ENCODE assay signal across 16 cellular contexts in genomic region chr7:116455499-116455898, GRCh38. TPM values are rescaled to one million over a fixed set of nuclear protein-coding genes. Genes with fewer than 3 reads are reported as not detected.
DNase-seq lines count a peak whose midpoint lies in the region; ATAC-seq, FAIRE-seq and TF ChIP-seq lines count a peak whose summit lies in the region.
"Had no signal": no experiment of that assay in that cellular context is flagged by ENCODE, and none has a peak within 500 bp of the region (broad histone marks: within the 10 kb centered on the region; RNA-seq: fewer than 3 reads in every experiment).

No MANE protein-coding gene starts in this region.

- no peaks in the 10 kb centered on the region for H3K9me3 ChIP-seq in A549
- H3K9me3 ChIP-seq: HAP-1 had no signal

- H3K4me1 Mint-ChIP-seq in HFFc6 (ENCODE audit: low read depth), result peaks cover 38% of the 10 kb centered on the region

- peak overlapping the region; percentile 68 for H3K4me2 ChIP-seq in A549

- peaks cover 41% of the 10 kb centered on the region for H3K4me1 ChIP-seq in A549
- H3K4me1 ChIP-seq: HAP-1 had no signal

- CTCF ChIA-PET in A549 (lab: Yijun Ruan, JAX), result interaction anchor here (0.9 to 1.1 kb wide), 2 partner anchors 25 to 134 kb away, joined by 5 read pairs; no protein-coding TSS in a partner anchor

- no peak for TF ChIP-seq CTCF in A549 (IDR thresholded peaks at IDR 0.05)
- no peak for TF ChIP-seq CTCF in HFFc6 (IDR thresholded peaks at IDR 0.05)

- H3K4me3 Mint-ChIP-seq in HFFc6, result peak overlapping the region; percentile 77

- TF ChIP-seq POLR2A in A549 (IDR thresholded peaks at IDR 0.05; ENCODE audit: low read length), result no peak

- H3K27ac Mint-ChIP-seq in HFFc6, result peak overlapping the region; percentile 82

- no peak for TF ChIP-seq RAD21 in A549 (conservative IDR thresholded peaks at IDR 0.05 in 1 of 2, IDR thresholded peaks at IDR 0.05 in 1 of 2)

- no peaks in the 10 kb centered on the region for H3K27me3 Mint-ChIP-seq in HFFc6 (ENCODE audit: insufficient read depth)

- no peak for TF ChIP-seq EP300 in A549 (IDR thresholded peaks at IDR 0.05)

- H3K4me3 ChIP-seq in A549, result no peak overlapping the region
- H3K4me3 ChIP-seq: HAP-1 had no signal

- 2% methylated on average over 1 of the region's 1 CpG for WGBS in A549 (ENCODE audit: missing lambda C conversion rate)

- ATAC-seq in A549, result peak; percentile 34 to 68; a peak in 4 of 6 replicates
- peak; percentile 42 for ATAC-seq in SK-N-SH treated with all-trans-retinoic acid at 6 μM for 48 hours
- ATAC-seq in GM19351 (IDR thresholded peaks at IDR 0.05; ENCODE audit: unreplicated experiment), result no peak

- DNase-seq in A549 (ENCODE audit: low read depth in 1 of 2, low spot score in 1 of 2) (no peak), HFFc6 (no peak), fibroblast of gingiva (ENCODE audit: low read depth) (peak; percentile 8), HUDEP-2 (lab: John Stamatoyannopoulos, UW; ENCODE audit: unreplicated experiment in 76 of 76) (no peak), NCI-H187 treated with DMSO at 0.1 percent for 48 hours (lab: John Stamatoyannopoulos, UW) (no peak)
- DNase-seq in stimulated activated CD4-positive, alpha-beta T cell treated with anti-CD3 and anti-CD28 coated beads, Interleukin-1b, Interleukin-23, amount 100 ng/mL, for 48 hours, result no peak
- DNase-seq: 8988T, NCI-H146, NCI-H2107, NCI-H345, NCI-H69, SHP77 treated with DMSO at 0.1 percent for 48 hours had no signal

- peak overlapping the region; percentile 44 to 84 for H3K27ac ChIP-seq in A549
- H3K27ac ChIP-seq: C4-2B had no signal

- H3K36me3 Mint-ChIP-seq in HFFc6 (ENCODE audit: low read depth), result no peaks in the 10 kb centered on the region

- POLR2A ChIA-PET in A549 (lab: Yijun Ruan, JAX), result interaction anchor here (0.7 to 1.2 kb wide), 3 partner anchors 44 to 71 kb away, joined by 3 read pairs; partner anchors contain the start of gene CAV2

- no peak for FAIRE-seq in A549 (lab: Jason Lieb, UNC)

- no peaks in the 10 kb centered on the region for H3K9me3 Mint-ChIP-seq in HFFc6

TF ChIP-seq in A549, 52 proteins besides CTCF, POLR2A, EP300 and RAD21:
- TF ChIP-seq CBX2 (IDR thresholded peaks at IDR 0.05; ENCODE audit: borderline replicate concordance, low read depth) (no peak), JUNB (IDR thresholded peaks at IDR 0.05) (no peak), EHMT2 (IDR thresholded peaks at IDR 0.05; ENCODE audit: low read depth) (no peak), CHD4 (IDR thresholded peaks at IDR 0.05; ENCODE audit: borderline replicate concordance) (no peak), SMC3 (IDR thresholded peaks at IDR 0.05) (no peak), ESRRA (IDR thresholded peaks at IDR 0.05; ENCODE audit: borderline replicate concordance, low read length) (no peak), HOXA7 (CRISPR knock-in tag; IDR thresholded peaks at IDR 0.05) (no peak), RCOR1 (IDR thresholded peaks at IDR 0.05; ENCODE audit: low read depth, low read length) (no peak)
- TF ChIP-seq, protein P1, sequence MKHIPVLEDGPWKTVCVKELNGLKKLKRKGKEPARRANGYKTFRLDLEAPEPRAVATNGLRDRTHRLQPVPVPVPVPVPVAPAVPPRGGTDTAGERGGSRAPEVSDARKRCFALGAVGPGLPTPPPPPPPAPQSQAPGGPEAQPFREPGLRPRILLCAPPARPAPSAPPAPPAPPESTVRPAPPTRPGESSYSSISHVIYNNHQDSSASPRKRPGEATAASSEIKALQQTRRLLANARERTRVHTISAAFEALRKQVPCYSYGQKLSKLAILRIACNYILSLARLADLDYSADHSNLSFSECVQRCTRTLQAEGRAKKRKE (CRISPR knock-in tag; IDR thresholded peaks at IDR 0.05; ENCODE audit: low read depth), result no peak

TF ChIP-seq in SK-N-SH treated with all-trans-retinoic acid at 6 μM for 48 hours, 23 proteins besides CTCF, POLR2A, EP300 and RAD21:
- TF ChIP-seq ZFP30 (CRISPR knock-in tag; IDR thresholded peaks at IDR 0.05), result no peak
- TF ChIP-seq ZFP3 (CRISPR knock-in tag; IDR thresholded peaks at IDR 0.05), result no peak

RNA-seq across cellular contexts. Expression of gene CAV2, which starts 44.0 kb away (rescaled TPM):
- polyA plus RNA-seq in A549 (2011; rRNA removed) (257 and 296 TPM in 2 replicates), A549 (2017; fragmentation: RNase III; extraction: RNeasy Plus Mini Kit Qiagen cat#74134 plus additional on column Dnase treatment) (142 to 159 TPM (median 156 TPM) in 3 replicates)
- 161 and 178 TPM in 2 replicates for polyA plus RNA-seq in A549 (2012; cell fraction: cytosol; rRNA removed)
- polyA plus RNA-seq in A549 (2012; cell fraction: nucleus; rRNA removed), result 64.3 and 90.5 TPM in 2 replicates
- 179 and 187 TPM in 2 replicates for polyA minus RNA-seq in A549 (2011; rRNA and poly(A)+ RNA removed)
- total RNA-seq in HFFc6 (2021; fragmentation: NEBNext Ultra II Directional; extraction: Animal tissue kit (Norgen Biotek cat#: 25700)), result 100 to 1,000 TPM; 157 to 229 (median 186) TPM
